ENCODE assay signal across 18 cellular contexts in genomic region chr11:108218455-108218854, GRCh38. TPM values are rescaled to one million over a fixed set of nuclear protein-coding genes. Genes with fewer than 3 reads are reported as not detected.
A peak's percentile ranks its signal among the peaks of the same experiment; 100 is the strongest.
DNase-seq lines count a peak whose midpoint lies in the region; ATAC-seq and TF ChIP-seq lines count a peak whose summit lies in the region.
"Had no signal": no experiment of that assay in that cellular context is flagged by ENCODE, and none has a peak within 500 bp of the region (broad histone marks: within the 10 kb centered on the region; RNA-seq: fewer than 3 reads in every experiment).

No MANE protein-coding gene starts in this region.

- DNase-seq in natural killer cell treated with Interleukin-12 subunit alpha and Interleukin-12 subunit beta and Interleukin-15 and Interleukin-18, amount 100 ng/mL, for 72 hours (ENCODE audit: low spot score): no peak
- DNase-seq in natural killer cell (no peak), erythroblast (lab: John Stamatoyannopoulos, UW) (peak; percentile 42 to 63), T-helper 9 cell (no peak), NCI-H146 treated with DMSO at 0.1 percent for 48 hours (lab: John Stamatoyannopoulos, UW; ENCODE audit: unreplicated experiment) (no peak), chondrocyte (ENCODE audit: low spot score) (no peak), adrenal gland (no peak)
- no peak for DNase-seq in activated CD8-positive, alpha-beta T cell treated with anti-CD3 and anti-CD28 coated beads, Interleukin-2, amount 10 ng/mL, durations not matched to agents 7 days and 5 days
- DNase-seq: GDM1; H9; MM.1S; NCI-H187; NCI-H510A; psoas muscle; spleen; stimulated activated naive CD4-positive, alpha-beta T cell; WERI-Rb-1 had no signal

- H3K27me3 Mint-ChIP-seq in natural killer cell treated with Interleukin-12 subunit alpha and Interleukin-12 subunit beta and Interleukin-15 and Interleukin-18, amount 100 ng/mL, for 72 hours: no peaks in the 10 kb centered on the region
- no peaks in the 10 kb centered on the region for H3K27me3 Mint-ChIP-seq in natural killer cell (ENCODE audit: low read depth in 2 of 2)
- H3K27me3 Mint-ChIP-seq in activated CD8-positive, alpha-beta T cell treated with anti-CD3 and anti-CD28 coated beads, Interleukin-2, amount 10 ng/mL, durations not matched to agents 7 days and 5 days (ENCODE audit: low read depth): no peaks in the 10 kb centered on the region
- H3K27me3 Mint-ChIP-seq in chondrocyte (ENCODE audit: low read depth): no peaks in the 10 kb centered on the region

- H3K27ac Mint-ChIP-seq in natural killer cell treated with Interleukin-12 subunit alpha and Interleukin-12 subunit beta and Interleukin-15 and Interleukin-18, amount 100 ng/mL, for 72 hours: peak overlapping the region in 1 of 2 donors; percentile 18
- no peak overlapping the region for H3K27ac Mint-ChIP-seq in natural killer cell
- no peak overlapping the region for H3K27ac Mint-ChIP-seq in activated CD8-positive, alpha-beta T cell treated with anti-CD3 and anti-CD28 coated beads, Interleukin-2, amount 10 ng/mL, durations not matched to agents 7 days and 5 days
- H3K27ac Mint-ChIP-seq in chondrocyte (ENCODE audit: unreplicated experiment): no peak overlapping the region

- POLR2A ChIA-PET in activated CD8-positive, alpha-beta T cell treated with anti-CD3 and anti-CD28 coated beads, Interleukin-2, amount 10 ng/mL, durations not matched to agents 7 days and 5 days (lab: Charles Lee): interaction anchor here (0.6 to 1.4 kb wide), 2 partner anchors 20 to 24 kb away, joined by 4 to 6 read pairs; no protein-coding TSS in a partner anchor

- no peaks in the 10 kb centered on the region for H3K36me3 ChIP-seq in adrenal gland (replicated peaks in 1 of 2)
- H3K36me3 ChIP-seq: ascending aorta had no signal

- peaks cover 0 to 29% of the 10 kb centered on the region in 2 donors for H3K4me1 ChIP-seq in adrenal gland (replicated peaks in 1 of 2)

- H3K27me3 ChIP-seq in adrenal gland: no peaks in the 10 kb centered on the region
- H3K27me3 ChIP-seq: ascending aorta, spleen had no signal

- WGBS in adrenal gland, 4 donors: 46 to 72% (median 59%) methylated on average over 2 of the region's 2 CpGs

- CTCF ChIA-PET in activated CD8-positive, alpha-beta T cell treated with anti-CD3 and anti-CD28 coated beads, Interleukin-2, amount 10 ng/mL, durations not matched to agents 7 days and 5 days (lab: Charles Lee): interaction anchor here (1.1 to 1.3 kb wide), 2 partner anchors 19 to 100 kb away, joined by 3 to 4 read pairs; no protein-coding TSS in a partner anchor

- no peak overlapping the region for H3K27ac ChIP-seq in adrenal gland
- H3K27ac ChIP-seq: ascending aorta, psoas muscle, WERI-Rb-1 had no signal

- H3K36me3 Mint-ChIP-seq in natural killer cell treated with Interleukin-12 subunit alpha and Interleukin-12 subunit beta and Interleukin-15 and Interleukin-18, amount 100 ng/mL, for 72 hours: peaks cover 15% of the 10 kb centered on the region
- no peaks in the 10 kb centered on the region for H3K36me3 Mint-ChIP-seq in natural killer cell
- peaks cover 69% of the 10 kb centered on the region for H3K36me3 Mint-ChIP-seq in activated CD8-positive, alpha-beta T cell treated with anti-CD3 and anti-CD28 coated beads, Interleukin-2, amount 10 ng/mL, durations not matched to agents 7 days and 5 days (ENCODE audit: low read depth)
- no peaks in the 10 kb centered on the region for H3K36me3 Mint-ChIP-seq in chondrocyte (ENCODE audit: low read depth)

- ATAC-seq in natural killer cell treated with Interleukin-12 subunit alpha and Interleukin-12 subunit beta and Interleukin-15 and Interleukin-18, amount 100 ng/mL, for 72 hours: no peak
- ATAC-seq in natural killer cell: no peak
- ATAC-seq in activated CD8-positive, alpha-beta T cell treated with anti-CD3 and anti-CD28 coated beads, Interleukin-2, amount 10 ng/mL, durations not matched to agents 7 days and 5 days: no peak
- ATAC-seq: psoas muscle had no signal

- TF ChIP-seq POLR2A in erythroblast (IDR thresholded peaks at IDR 0.05; ENCODE audit: low read length): no peak
- no peak for TF ChIP-seq POLR2A in adrenal gland (IDR thresholded peaks at IDR 0.05)

- peak overlapping the region; percentile 24 for H3K4me3 Mint-ChIP-seq in natural killer cell treated with Interleukin-12 subunit alpha and Interleukin-12 subunit beta and Interleukin-15 and Interleukin-18, amount 100 ng/mL, for 72 hours
- no peak overlapping the region for H3K4me3 Mint-ChIP-seq in natural killer cell
- H3K4me3 Mint-ChIP-seq in activated CD8-positive, alpha-beta T cell treated with anti-CD3 and anti-CD28 coated beads, Interleukin-2, amount 10 ng/mL, durations not matched to agents 7 days and 5 days: peak overlapping the region; percentile 4
- no peak overlapping the region for H3K4me3 Mint-ChIP-seq in chondrocyte (ENCODE audit: unreplicated experiment)

- intact Hi-C loops in natural killer cell (cut with micrococcal nuclease): loop anchor here (5.0 kb wide), 1 partner anchor 34 kb away; no protein-coding TSS in a partner anchor
- intact Hi-C loops in adrenal gland (cut with DNase I): no loop called here

- peaks cover 47 to 65% of the 10 kb centered on the region in 2 donors for H3K4me1 Mint-ChIP-seq in natural killer cell treated with Interleukin-12 subunit alpha and Interleukin-12 subunit beta and Interleukin-15 and Interleukin-18, amount 100 ng/mL, for 72 hours (ENCODE audit: low read depth in 2 of 2)
- H3K4me1 Mint-ChIP-seq in natural killer cell (peaks cover 71 to 81% of the 10 kb centered on the region in 2 donors), chondrocyte (ENCODE audit: low read depth) (peaks cover 29% of the 10 kb centered on the region)
- peaks cover 62% of the 10 kb centered on the region for H3K4me1 Mint-ChIP-seq in activated CD8-positive, alpha-beta T cell treated with anti-CD3 and anti-CD28 coated beads, Interleukin-2, amount 10 ng/mL, durations not matched to agents 7 days and 5 days (ENCODE audit: low read depth)

- TF ChIP-seq CTCF in natural killer cell (IDR thresholded peaks at IDR 0.05): no peak
- TF ChIP-seq CTCF in chondrocyte (IDR thresholded peaks at IDR 0.05): no peak
- TF ChIP-seq CTCF in adrenal gland (IDR thresholded peaks at IDR 0.05): no peak

- no peaks in the 10 kb centered on the region for H3K9me3 Mint-ChIP-seq in natural killer cell treated with Interleukin-12 subunit alpha and Interleukin-12 subunit beta and Interleukin-15 and Interleukin-18, amount 100 ng/mL, for 72 hours
- no peaks in the 10 kb centered on the region for H3K9me3 Mint-ChIP-seq in natural killer cell
- H3K9me3 Mint-ChIP-seq in activated CD8-positive, alpha-beta T cell treated with anti-CD3 and anti-CD28 coated beads, Interleukin-2, amount 10 ng/mL, durations not matched to agents 7 days and 5 days (ENCODE audit: insufficient read depth): no peaks in the 10 kb centered on the region
- no peaks in the 10 kb centered on the region for H3K9me3 Mint-ChIP-seq in chondrocyte (ENCODE audit: low read depth)
- H3K9me3 Mint-ChIP-seq: H9 had no signal

- H3K4me3 ChIP-seq in adrenal gland: no peak overlapping the region
- H3K4me3 ChIP-seq: ascending aorta, psoas muscle, spleen had no signal

- no peaks in the 10 kb centered on the region for H3K9me3 ChIP-seq in adrenal gland (replicated peaks in 1 of 3)
- H3K9me3 ChIP-seq: ascending aorta, psoas muscle, spleen had no signal

RNA-seq across cellular contexts. Expression of gene NPAT, which starts 4.0 kb away (rescaled TPM):
- 10 to 100 TPM; 31.1 to 35.8 TPM for total RNA-seq in natural killer cell treated with Interleukin-12 subunit alpha and Interleukin-12 subunit beta and Interleukin-15 and Interleukin-18, amount 100 ng/mL, for 72 hours
- total RNA-seq in natural killer cell: 10 to 100 TPM; 34.8 to 42.6 (median 36.1) TPM
- total RNA-seq in activated CD8-positive, alpha-beta T cell treated with anti-CD3 and anti-CD28 coated beads, Interleukin-2, amount 10 ng/mL, durations not matched to agents 7 days and 5 days: 10 to 100 TPM; 46.7 to 57.2 TPM
- total RNA-seq in chondrocyte: 9.7 to 15.3 TPM (median 9.8 TPM) in 3 replicates
- 10 to 100 TPM in 7 of 8 donors, 1 to 10 TPM in 1; 9.2 to 32.7 (median 14.2) TPM for total RNA-seq in adrenal gland
- 10 to 100 TPM in 1 of 3 donors, 1 to 10 TPM in 2; 2.2 to 14.3 (median 2.7) TPM for polyA plus RNA-seq in adrenal gland

RNA-seq across cellular contexts. Expression of gene ATM, which starts 4.4 kb away (rescaled TPM):
- total RNA-seq in natural killer cell treated with Interleukin-12 subunit alpha and Interleukin-12 subunit beta and Interleukin-15 and Interleukin-18, amount 100 ng/mL, for 72 hours: 100 to 1,000 TPM in 1 of 2 donors, 10 to 100 TPM in 1; 86.4 to 107 TPM
- total RNA-seq in natural killer cell (100 to 1,000 TPM; 502 to 568 (median 539) TPM), chondrocyte (57.0 to 89.5 TPM (median 59.5 TPM) in 3 replicates), adrenal gland (100 to 1,000 TPM in 2 of 8 donors, 10 to 100 TPM in 6; 25.7 to 127 (median 75.0) TPM)
- total RNA-seq in activated CD8-positive, alpha-beta T cell treated with anti-CD3 and anti-CD28 coated beads, Interleukin-2, amount 10 ng/mL, durations not matched to agents 7 days and 5 days: 100 to 1,000 TPM; 206 to 214 TPM
- 10 to 100 TPM; 19.9 to 42.9 (median 29.0) TPM for polyA plus RNA-seq in adrenal gland

Comparison
In these comparisons a context has a peak if more than half of its experiments do, and no peak if none do; other contexts are left out.
1. H3K4me3 Mint-ChIP-seq: peak in natural killer cell treated with Interleukin-12 subunit alpha and Interleukin-12 subunit beta and Interleukin-15 and Interleukin-18, amount 100 ng/mL, for 72 hours (single experiment) and activated CD8-positive, alpha-beta T cell treated with anti-CD3 and anti-CD28 coated beads, Interleukin-2, amount 10 ng/mL, durations not matched to agents 7 days and 5 days (single experiment); none in natural killer cell (single experiment) and chondrocyte (single experiment).
2. DNase-seq: peak in erythroblast (2 of 2); none in natural killer cell treated with Interleukin-12 subunit alpha and Interleukin-12 subunit beta and Interleukin-15 and Interleukin-18, amount 100 ng/mL, for 72 hours (single experiment), natural killer cell (single experiment), activated CD8-positive, alpha-beta T cell treated with anti-CD3 and anti-CD28 coated beads, Interleukin-2, amount 10 ng/mL, durations not matched to agents 7 days and 5 days (single experiment), T-helper 9 cell (single experiment), NCI-H146 treated with DMSO at 0.1 percent for 48 hours (single experiment), chondrocyte (single experiment) and adrenal gland (0 of 7).